ENCODE assay signal across 14 cellular contexts in the genomic region with DNA sequence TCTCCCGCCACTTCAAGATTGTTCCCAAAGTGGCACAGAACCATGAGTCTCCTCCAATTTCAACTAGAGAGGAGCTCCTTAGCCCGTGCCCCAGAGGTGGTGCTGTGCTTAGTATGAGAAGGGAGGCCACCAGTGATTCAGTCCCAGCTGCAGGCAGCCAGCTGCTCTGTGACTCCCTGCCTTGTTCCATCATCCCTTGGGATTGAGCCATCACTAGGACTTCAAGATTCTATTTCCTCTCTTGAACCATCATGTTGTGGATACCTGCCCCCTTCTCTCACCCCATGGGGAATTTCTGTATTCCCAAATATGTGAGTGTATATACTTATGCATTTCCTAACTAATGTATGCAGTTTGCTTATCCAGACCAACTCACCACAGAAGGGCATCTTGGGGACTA.
"Had no signal": no experiment of that assay in that cellular context is flagged by ENCODE, and none has a peak within 500 bp of the region (broad histone marks: within the 10 kb centered on the region; RNA-seq: fewer than 3 reads in every experiment).

No MANE protein-coding gene starts in this region.

- ATAC-seq: activated T-cell treated with anti-CD3 and anti-CD28 coated beads, Interleukin-2, amount 50 U/mL, for 4 hours; mucosa of descending colon; natural killer cell had no signal

- H3K27me3 ChIP-seq: breast epithelium had no signal

- H3K27ac ChIP-seq: breast epithelium, skin epidermis had no signal

- DNase-seq: activated CD4-positive, alpha-beta memory T cell treated with anti-CD3 and anti-CD28 coated beads for 36 hours; activated gamma-delta T cell; activated T-cell treated with anti-CD3 and anti-CD28 coated beads, Interleukin-2, amount 50 U/mL, for 4 hours; aorta; dermis blood vessel endothelial cell; erythroblast; mammary epithelial cell; mucosa of descending colon; natural killer cell; posterior cingulate gyrus; T-helper 2 cell; trophoblast cell had no signal
